In the genomic region with DNA sequence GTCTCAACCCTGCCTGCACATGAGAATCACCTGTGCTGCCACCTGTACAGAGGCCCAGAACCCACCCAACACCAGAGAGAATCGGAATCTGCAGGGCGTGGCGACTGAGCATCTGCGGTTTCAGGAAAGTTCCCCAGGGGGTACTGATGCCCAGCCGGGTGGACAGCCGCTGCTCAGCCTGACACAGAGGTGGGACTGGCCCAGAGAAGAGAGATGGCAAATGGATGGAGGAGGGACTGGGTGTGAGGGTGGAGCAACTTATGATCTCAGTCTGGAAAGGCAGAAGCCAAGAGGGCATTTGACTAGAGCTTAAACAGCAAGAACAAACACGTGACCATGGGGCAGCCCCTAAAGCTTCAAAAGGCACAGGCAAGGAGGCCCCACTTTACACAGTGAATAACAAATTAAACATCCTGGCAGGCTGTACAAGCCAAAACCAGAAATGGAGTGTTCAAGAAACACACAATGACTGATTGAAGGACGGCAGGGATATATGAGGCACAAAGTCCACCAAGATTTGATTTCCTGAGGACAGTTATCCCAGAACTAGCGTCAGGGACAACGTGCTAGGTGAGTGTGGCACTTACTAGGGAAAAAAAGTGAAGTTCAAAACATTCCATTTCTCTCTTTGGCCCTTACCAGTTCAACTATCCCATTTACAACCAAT, we compare ENCODE assay signal across 1 cellular context.
TF ChIP-seq lines count a peak whose summit lies in the region.

No MANE protein-coding gene starts in this region.

TF ChIP-seq in HepG2, 621 proteins besides CTCF, POLR2A, EP300 and RAD21 (continued from another document and continues in another):
- TF ChIP-seq, protein P1, sequence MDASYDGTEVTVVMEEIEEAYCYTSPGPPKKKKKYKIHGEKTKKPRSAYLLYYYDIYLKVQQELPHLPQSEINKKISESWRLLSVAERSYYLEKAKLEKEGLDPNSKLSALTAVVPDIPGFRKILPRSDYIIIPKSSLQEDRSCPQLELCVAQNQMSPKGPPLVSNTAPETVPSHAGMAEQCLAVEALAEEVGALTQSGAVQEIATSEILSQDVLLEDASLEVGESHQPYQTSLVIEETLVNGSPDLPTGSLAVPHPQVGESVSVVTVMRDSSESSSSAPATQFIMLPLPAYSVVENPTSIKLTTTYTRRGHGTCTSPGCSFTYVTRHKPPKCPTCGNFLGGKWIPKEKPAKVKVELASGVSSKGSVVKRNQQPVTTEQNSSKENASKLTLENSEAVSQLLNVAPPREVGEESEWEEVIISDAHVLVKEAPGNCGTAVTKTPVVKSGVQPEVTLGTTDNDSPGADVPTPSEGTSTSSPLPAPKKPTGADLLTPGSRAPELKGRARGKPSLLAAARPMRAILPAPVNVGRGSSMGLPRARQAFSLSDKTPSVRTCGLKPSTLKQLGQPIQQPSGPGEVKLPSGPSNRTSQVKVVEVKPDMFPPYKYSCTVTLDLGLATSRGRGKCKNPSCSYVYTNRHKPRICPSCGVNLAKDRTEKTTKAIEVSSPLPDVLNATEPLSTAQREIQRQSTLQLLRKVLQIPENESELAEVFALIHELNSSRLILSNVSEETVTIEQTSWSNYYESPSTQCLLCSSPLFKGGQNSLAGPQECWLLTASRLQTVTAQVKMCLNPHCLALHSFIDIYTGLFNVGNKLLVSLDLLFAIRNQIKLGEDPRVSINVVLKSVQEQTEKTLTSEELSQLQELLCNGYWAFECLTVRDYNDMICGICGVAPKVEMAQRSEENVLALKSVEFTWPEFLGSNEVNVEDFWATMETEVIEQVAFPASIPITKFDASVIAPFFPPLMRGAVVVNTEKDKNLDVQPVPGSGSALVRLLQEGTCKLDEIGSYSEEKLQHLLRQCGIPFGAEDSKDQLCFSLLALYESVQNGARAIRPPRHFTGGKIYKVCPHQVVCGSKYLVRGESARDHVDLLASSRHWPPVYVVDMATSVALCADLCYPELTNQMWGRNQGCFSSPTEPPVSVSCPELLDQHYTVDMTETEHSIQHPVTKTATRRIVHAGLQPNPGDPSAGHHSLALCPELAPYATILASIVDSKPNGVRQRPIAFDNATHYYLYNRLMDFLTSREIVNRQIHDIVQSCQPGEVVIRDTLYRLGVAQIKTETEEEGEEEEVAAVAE (CRISPR knock-in tag; IDR thresholded peaks at IDR 0.05; ENCODE audit: borderline replicate concordance) = no peak; the same call in 1 of the 2 replicates
- TF ChIP-seq NR2F1 (CRISPR knock-in tag; IDR thresholded peaks at IDR 0.05) (no peak), ZNF17 (CRISPR knock-in tag; IDR thresholded peaks at IDR 0.05) (no peak), CEBPG (CRISPR knock-in tag; IDR thresholded peaks at IDR 0.05) (peak; percentile 54), ZBTB7B (CRISPR knock-in tag; IDR thresholded peaks at IDR 0.05) (no peak), ZNF251 (CRISPR knock-in tag; IDR thresholded peaks at IDR 0.05) (no peak), FOSL1 (CRISPR knock-in tag; IDR thresholded peaks at IDR 0.05; ENCODE audit: borderline replicate concordance) (peak; percentile 76), KDM4B (CRISPR knock-in tag; IDR thresholded peaks at IDR 0.05) (no peak), ZSCAN29 (CRISPR knock-in tag; conservative IDR thresholded peaks at IDR 0.05) (no peak), ZKSCAN8 (CRISPR knock-in tag; IDR thresholded peaks at IDR 0.05; ENCODE audit: borderline replicate concordance) (peak; percentile 77; the same call in 1 of the 2 replicates), DR1 (CRISPR knock-in tag; IDR thresholded peaks at IDR 0.05) (no peak), SP1 (IDR thresholded peaks at IDR 0.05) (no peak), SP1 (CRISPR knock-in tag; IDR thresholded peaks at IDR 0.05) (peak; percentile 36; the same call in 1 of the 2 replicates), KLF15 (CRISPR knock-in tag; IDR thresholded peaks at IDR 0.05; ENCODE audit: borderline replicate concordance) (no peak)
- TF ChIP-seq, protein P2, sequence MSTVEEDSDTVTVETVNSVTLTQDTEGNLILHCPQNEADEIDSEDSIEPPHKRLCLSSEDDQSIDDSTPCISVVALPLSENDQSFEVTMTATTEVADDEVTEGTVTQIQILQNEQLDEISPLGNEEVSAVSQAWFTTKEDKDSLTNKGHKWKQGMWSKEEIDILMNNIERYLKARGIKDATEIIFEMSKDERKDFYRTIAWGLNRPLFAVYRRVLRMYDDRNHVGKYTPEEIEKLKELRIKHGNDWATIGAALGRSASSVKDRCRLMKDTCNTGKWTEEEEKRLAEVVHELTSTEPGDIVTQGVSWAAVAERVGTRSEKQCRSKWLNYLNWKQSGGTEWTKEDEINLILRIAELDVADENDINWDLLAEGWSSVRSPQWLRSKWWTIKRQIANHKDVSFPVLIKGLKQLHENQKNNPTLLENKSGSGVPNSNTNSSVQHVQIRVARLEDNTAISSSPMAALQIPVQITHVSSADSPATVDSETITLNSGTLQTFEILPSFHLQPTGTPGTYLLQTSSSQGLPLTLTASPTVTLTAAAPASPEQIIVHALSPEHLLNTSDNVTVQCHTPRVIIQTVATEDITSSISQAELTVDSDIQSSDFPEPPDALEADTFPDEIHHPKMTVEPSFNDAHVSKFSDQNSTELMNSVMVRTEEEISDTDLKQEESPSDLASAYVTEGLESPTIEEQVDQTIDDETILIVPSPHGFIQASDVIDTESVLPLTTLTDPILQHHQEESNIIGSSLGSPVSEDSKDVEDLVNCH (CRISPR knock-in tag; IDR thresholded peaks at IDR 0.05) = no peak
- TF ChIP-seq, protein P3, sequence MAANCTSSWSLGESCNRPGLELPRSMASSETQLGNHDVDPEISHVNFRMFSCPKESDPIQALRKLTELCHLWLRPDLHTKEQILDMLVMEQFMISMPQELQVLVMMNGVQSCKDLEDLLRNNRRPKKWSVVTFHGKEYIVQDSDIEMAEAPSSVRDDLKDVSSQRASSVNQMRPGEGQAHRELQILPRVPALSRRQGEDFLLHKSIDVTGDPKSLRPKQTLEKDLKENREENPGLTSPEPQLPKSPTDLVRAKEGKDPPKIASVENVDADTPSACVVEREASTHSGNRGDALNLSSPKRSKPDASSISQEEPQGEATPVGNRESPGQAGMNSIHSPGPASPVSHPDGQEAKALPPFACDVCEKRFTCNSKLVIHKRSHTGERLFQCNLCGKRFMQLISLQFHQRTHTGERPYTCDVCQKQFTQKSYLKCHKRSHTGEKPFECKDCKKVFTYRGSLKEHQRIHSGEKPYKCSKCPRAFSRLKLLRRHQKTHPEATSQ (CRISPR knock-in tag; IDR thresholded peaks at IDR 0.05; ENCODE audit: borderline replicate concordance) = no peak
- TF ChIP-seq, protein P4, sequence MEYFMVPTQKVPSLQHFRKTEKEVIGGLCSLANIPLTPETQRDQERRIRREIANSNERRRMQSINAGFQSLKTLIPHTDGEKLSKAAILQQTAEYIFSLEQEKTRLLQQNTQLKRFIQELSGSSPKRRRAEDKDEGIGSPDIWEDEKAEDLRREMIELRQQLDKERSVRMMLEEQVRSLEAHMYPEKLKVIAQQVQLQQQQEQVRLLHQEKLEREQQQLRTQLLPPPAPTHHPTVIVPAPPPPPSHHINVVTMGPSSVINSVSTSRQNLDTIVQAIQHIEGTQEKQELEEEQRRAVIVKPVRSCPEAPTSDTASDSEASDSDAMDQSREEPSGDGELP (IDR thresholded peaks at IDR 0.05; ENCODE audit: borderline replicate concordance, low read depth) = no peak
- TF ChIP-seq, protein P5, sequence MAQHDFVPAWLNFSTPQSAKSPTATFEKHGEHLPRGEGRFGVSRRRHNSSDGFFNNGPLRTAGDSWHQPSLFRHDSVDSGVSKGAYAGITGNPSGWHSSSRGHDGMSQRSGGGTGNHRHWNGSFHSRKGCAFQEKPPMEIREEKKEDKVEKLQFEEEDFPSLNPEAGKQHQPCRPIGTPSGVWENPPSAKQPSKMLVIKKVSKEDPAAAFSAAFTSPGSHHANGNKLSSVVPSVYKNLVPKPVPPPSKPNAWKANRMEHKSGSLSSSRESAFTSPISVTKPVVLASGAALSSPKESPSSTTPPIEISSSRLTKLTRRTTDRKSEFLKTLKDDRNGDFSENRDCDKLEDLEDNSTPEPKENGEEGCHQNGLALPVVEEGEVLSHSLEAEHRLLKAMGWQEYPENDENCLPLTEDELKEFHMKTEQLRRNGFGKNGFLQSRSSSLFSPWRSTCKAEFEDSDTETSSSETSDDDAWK (CRISPR knock-in tag; IDR thresholded peaks at IDR 0.05) = no peak
- TF ChIP-seq, protein P6, sequence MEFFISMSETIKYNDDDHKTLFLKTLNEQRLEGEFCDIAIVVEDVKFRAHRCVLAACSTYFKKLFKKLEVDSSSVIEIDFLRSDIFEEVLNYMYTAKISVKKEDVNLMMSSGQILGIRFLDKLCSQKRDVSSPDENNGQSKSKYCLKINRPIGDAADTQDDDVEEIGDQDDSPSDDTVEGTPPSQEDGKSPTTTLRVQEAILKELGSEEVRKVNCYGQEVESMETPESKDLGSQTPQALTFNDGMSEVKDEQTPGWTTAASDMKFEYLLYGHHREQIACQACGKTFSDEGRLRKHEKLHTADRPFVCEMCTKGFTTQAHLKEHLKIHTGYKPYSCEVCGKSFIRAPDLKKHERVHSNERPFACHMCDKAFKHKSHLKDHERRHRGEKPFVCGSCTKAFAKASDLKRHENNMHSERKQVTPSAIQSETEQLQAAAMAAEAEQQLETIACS (CRISPR knock-in tag; IDR thresholded peaks at IDR 0.05) = no peak
- TF ChIP-seq, protein P7, sequence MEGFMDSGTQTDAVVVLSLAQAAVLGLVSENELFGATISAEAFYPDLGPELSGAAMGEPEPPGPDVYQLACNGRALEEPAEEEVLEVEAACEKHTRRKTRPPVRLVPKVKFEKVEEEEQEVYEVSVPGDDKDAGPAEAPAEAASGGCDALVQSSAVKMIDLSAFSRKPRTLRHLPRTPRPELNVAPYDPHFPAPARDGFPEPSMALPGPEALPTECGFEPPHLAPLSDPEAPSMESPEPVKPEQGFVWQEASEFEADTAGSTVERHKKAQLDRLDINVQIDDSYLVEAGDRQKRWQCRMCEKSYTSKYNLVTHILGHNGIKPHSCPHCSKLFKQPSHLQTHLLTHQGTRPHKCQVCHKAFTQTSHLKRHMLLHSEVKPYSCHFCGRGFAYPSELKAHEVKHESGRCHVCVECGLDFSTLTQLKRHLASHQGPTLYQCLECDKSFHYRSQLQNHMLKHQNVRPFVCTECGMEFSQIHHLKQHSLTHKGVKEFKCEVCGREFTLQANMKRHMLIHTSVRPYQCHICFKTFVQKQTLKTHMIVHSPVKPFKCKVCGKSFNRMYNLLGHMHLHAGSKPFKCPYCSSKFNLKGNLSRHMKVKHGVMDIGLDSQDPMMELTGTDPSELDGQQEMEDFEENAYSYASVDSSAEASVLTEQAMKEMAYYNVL (CRISPR knock-in tag; IDR thresholded peaks at IDR 0.05; ENCODE audit: borderline replicate concordance) = no peak
- TF ChIP-seq, protein P8, sequence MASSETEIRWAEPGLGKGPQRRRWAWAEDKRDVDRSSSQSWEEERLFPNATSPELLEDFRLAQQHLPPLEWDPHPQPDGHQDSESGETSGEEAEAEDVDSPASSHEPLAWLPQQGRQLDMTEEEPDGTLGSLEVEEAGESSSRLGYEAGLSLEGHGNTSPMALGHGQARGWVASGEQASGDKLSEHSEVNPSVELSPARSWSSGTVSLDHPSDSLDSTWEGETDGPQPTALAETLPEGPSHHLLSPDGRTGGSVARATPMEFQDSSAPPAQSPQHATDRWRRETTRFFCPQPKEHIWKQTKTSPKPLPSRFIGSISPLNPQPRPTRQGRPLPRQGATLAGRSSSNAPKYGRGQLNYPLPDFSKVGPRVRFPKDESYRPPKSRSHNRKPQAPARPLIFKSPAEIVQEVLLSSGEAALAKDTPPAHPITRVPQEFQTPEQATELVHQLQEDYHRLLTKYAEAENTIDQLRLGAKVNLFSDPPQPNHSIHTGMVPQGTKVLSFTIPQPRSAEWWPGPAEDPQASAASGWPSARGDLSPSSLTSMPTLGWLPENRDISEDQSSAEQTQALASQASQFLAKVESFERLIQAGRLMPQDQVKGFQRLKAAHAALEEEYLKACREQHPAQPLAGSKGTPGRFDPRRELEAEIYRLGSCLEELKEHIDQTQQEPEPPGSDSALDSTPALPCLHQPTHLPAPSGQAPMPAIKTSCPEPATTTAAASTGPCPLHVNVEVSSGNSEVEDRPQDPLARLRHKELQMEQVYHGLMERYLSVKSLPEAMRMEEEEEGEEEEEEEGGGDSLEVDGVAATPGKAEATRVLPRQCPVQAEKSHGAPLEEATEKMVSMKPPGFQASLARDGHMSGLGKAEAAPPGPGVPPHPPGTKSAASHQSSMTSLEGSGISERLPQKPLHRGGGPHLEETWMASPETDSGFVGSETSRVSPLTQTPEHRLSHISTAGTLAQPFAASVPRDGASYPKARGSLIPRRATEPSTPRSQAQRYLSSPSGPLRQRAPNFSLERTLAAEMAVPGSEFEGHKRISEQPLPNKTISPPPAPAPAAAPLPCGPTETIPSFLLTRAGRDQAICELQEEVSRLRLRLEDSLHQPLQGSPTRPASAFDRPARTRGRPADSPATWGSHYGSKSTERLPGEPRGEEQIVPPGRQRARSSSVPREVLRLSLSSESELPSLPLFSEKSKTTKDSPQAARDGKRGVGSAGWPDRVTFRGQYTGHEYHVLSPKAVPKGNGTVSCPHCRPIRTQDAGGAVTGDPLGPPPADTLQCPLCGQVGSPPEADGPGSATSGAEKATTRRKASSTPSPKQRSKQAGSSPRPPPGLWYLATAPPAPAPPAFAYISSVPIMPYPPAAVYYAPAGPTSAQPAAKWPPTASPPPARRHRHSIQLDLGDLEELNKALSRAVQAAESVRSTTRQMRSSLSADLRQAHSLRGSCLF (CRISPR knock-in tag; IDR thresholded peaks at IDR 0.05; ENCODE audit: borderline replicate concordance) = no peak
- TF ChIP-seq, protein P9, sequence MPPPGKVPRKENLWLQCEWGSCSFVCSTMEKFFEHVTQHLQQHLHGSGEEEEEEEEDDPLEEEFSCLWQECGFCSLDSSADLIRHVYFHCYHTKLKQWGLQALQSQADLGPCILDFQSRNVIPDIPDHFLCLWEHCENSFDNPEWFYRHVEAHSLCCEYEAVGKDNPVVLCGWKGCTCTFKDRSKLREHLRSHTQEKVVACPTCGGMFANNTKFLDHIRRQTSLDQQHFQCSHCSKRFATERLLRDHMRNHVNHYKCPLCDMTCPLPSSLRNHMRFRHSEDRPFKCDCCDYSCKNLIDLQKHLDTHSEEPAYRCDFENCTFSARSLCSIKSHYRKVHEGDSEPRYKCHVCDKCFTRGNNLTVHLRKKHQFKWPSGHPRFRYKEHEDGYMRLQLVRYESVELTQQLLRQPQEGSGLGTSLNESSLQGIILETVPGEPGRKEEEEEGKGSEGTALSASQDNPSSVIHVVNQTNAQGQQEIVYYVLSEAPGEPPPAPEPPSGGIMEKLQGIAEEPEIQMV (CRISPR knock-in tag; IDR thresholded peaks at IDR 0.05; ENCODE audit: low read depth) = no peak
